In genomic region chr11:78139422-78140391, GRCh38 we compare ENCODE assay signal across 8 cellular contexts. TPM values are rescaled to one million over a fixed set of nuclear protein-coding genes. Genes with fewer than 3 reads are reported as not detected.
DNase-seq lines count a peak whose midpoint lies in the region; ATAC-seq and TF ChIP-seq lines count a peak whose summit lies in the region.

Gene ALG8, minus strand, starts transcription at chr11:78139626. Its CDS starts 38 bp downstream, at chr11:78139588.

- no peaks in the 10 kb centered on the region for H3K9me3 Mint-ChIP-seq in activated naive CD8-positive, alpha-beta T cell treated with anti-CD3 and anti-CD28 coated beads, Interleukin-2, amount 50 U/mL, for 24 hours

- in situ Hi-C loops in transverse colon (cut with MboI; ENCODE audit: low pct_ligation_motif_present in 1 of 4, low pct_unique_long_range_greater_than_20kb in 1 of 4, low sequenced_read_pairs in 3 of 4), result loop anchor here in 2 of 4 donors (25.0 kb wide), 1 partner anchor 423 kb away; the partner anchor contains the start of gene NARS2 (in 2 of the 2)

- peak; percentile 95 for ATAC-seq in HG02759 (IDR thresholded peaks at IDR 0.05; ENCODE audit: unreplicated experiment)
- ATAC-seq in activated naive CD8-positive, alpha-beta T cell treated with anti-CD3 and anti-CD28 coated beads, Interleukin-2, amount 50 U/mL, for 24 hours, result peak; percentile 95
- peak; percentile 99 for ATAC-seq in Right ventricle myocardium superior (ENCODE audit: poor library complexity)

- TF ChIP-seq CTCF in GM12864 (IDR thresholded peaks at IDR 0.05; ENCODE audit: low read depth, low read length, missing control alignments) (no peak), transverse colon (IDR thresholded peaks at IDR 0.05) (no peak)

- peak; percentile 91 for DNase-seq in GM12864 (ENCODE audit: low read depth)
- DNase-seq in NCI-H1417 (lab: John Stamatoyannopoulos, UW), result peak; percentile 96 to 99 (median 97)
- peak; percentile 90 to 93 for DNase-seq in SW 1271 (lab: John Stamatoyannopoulos, UW)
- DNase-seq in activated naive CD8-positive, alpha-beta T cell treated with anti-CD3 and anti-CD28 coated beads, Interleukin-2, amount 50 U/mL, for 24 hours, result peak; percentile 97
- DNase-seq in Right ventricle myocardium superior, result peak; percentile 98
- peak; percentile 98 to 99 for DNase-seq in trophoblast cell
- peak; percentile 97 for DNase-seq in transverse colon

- peak within 1 kb of the TSS; percentile 77 for H3K4me3 ChIP-seq in GM12864 (ENCODE audit: low read depth, low read length)
- peak within 1 kb of the TSS; percentile 89 for H3K4me3 ChIP-seq in trophoblast cell (ENCODE audit: low read depth, low read length)
- peak within 1 kb of the TSS; percentile 62 to 78 (median 68) for H3K4me3 ChIP-seq in transverse colon

- H2AK5ac ChIP-seq in trophoblast cell (ENCODE audit: low read length), result peak within 1 kb of the TSS; percentile 40

- H3K27ac ChIP-seq in trophoblast cell (ENCODE audit: low read depth, low read length) (peak within 1 kb of the TSS; percentile 58), transverse colon (peak within 1 kb of the TSS; percentile 79 to 86 (median 80))

- H4K91ac ChIP-seq in trophoblast cell (ENCODE audit: low read depth, low read length), result peak within 1 kb of the TSS; percentile 94

- intact Hi-C loops in Right ventricle myocardium superior (cut with DNase I) (loop anchor here (5.0 kb wide), 1 partner anchor 48 kb away; the partner anchor contains the start of genes KCTD21 and USP35), transverse colon (cut with DNase I; ENCODE audit: low total_unique reads) (no loop called here)

- no peaks in the 10 kb centered on the region for H3K9me3 ChIP-seq in trophoblast cell (ENCODE audit: insufficient read depth, low read depth, low read length)
- no peaks in the 10 kb centered on the region for H3K9me3 ChIP-seq in transverse colon

- peaks cover 8% of the 10 kb centered on the region for H3K79me2 ChIP-seq in trophoblast cell (ENCODE audit: control insufficient read depth, insufficient read depth, low read length, poor library complexity)

- H2BK5ac ChIP-seq in trophoblast cell (ENCODE audit: low read depth, low read length, poor library complexity), result peak within 1 kb of the TSS; percentile 94

- H4K8ac ChIP-seq in trophoblast cell (ENCODE audit: low read depth, low read length), result peak within 1 kb of the TSS; percentile 99

- H3K27ac Mint-ChIP-seq in activated naive CD8-positive, alpha-beta T cell treated with anti-CD3 and anti-CD28 coated beads, Interleukin-2, amount 50 U/mL, for 24 hours, result peak within 1 kb of the TSS; percentile 92

- peak within 1 kb of the TSS; percentile 98 for H3K14ac ChIP-seq in trophoblast cell (ENCODE audit: low read length)

- TF ChIP-seq POLR2A in transverse colon (IDR thresholded peaks at IDR 0.05), result peak; percentile 71

- no peaks in the 10 kb centered on the region for H3K27me3 Mint-ChIP-seq in activated naive CD8-positive, alpha-beta T cell treated with anti-CD3 and anti-CD28 coated beads, Interleukin-2, amount 50 U/mL, for 24 hours

- peaks cover 41% of the 10 kb centered on the region for H3K4me1 Mint-ChIP-seq in activated naive CD8-positive, alpha-beta T cell treated with anti-CD3 and anti-CD28 coated beads, Interleukin-2, amount 50 U/mL, for 24 hours

- peak within 1 kb of the TSS; percentile 96 for H4K12ac ChIP-seq in trophoblast cell (ENCODE audit: low read depth, low read length)

- H3K18ac ChIP-seq in trophoblast cell (ENCODE audit: low read length), result peak within 1 kb of the TSS; percentile 88

- H3K36me3 ChIP-seq in trophoblast cell (ENCODE audit: control insufficient read depth in 1 of 2, insufficient read depth in 2 of 2, low read length in 2 of 2), result peaks cover 0 to 7% of the 10 kb centered on the region in 2 experiments
- H3K36me3 ChIP-seq in transverse colon, result no peaks in the 10 kb centered on the region

- H3K4me3 Mint-ChIP-seq in activated naive CD8-positive, alpha-beta T cell treated with anti-CD3 and anti-CD28 coated beads, Interleukin-2, amount 50 U/mL, for 24 hours, result peak within 1 kb of the TSS; percentile 84

- peak within 1 kb of the TSS; percentile 91 for H3K4me2 ChIP-seq in trophoblast cell (ENCODE audit: low read length)

- H3K23ac ChIP-seq in trophoblast cell (ENCODE audit: low read length), result no peak within 1 kb of the TSS

- peaks cover 7 to 8% of the 10 kb centered on the region in 2 experiments for H3K4me1 ChIP-seq in trophoblast cell (ENCODE audit: control insufficient read depth in 1 of 2, insufficient read depth in 2 of 2, low read length in 2 of 2)
- peaks cover 3 to 16% (median 9%) of the 10 kb centered on the region in 4 donors for H3K4me1 ChIP-seq in transverse colon

- peak within 1 kb of the TSS; percentile 94 for H3K9ac ChIP-seq in trophoblast cell (ENCODE audit: low read length)

- H2BK120ac ChIP-seq in trophoblast cell (ENCODE audit: insufficient read depth, low read length, poor library complexity), result peak within 1 kb of the TSS; percentile 89

- peaks cover 9% of the 10 kb centered on the region for H3K79me1 ChIP-seq in trophoblast cell (ENCODE audit: low read length)

- H3K27me3 ChIP-seq in trophoblast cell (ENCODE audit: insufficient read depth, low read length) (no peaks in the 10 kb centered on the region), transverse colon (no peaks in the 10 kb centered on the region)

- peak within 1 kb of the TSS; percentile 59 for H2BK12ac ChIP-seq in trophoblast cell (ENCODE audit: low read length)

- peak within 1 kb of the TSS; percentile 97 for H2AFZ ChIP-seq in trophoblast cell (ENCODE audit: insufficient read depth, low read length, poor library complexity)

- H3K36me3 Mint-ChIP-seq in activated naive CD8-positive, alpha-beta T cell treated with anti-CD3 and anti-CD28 coated beads, Interleukin-2, amount 50 U/mL, for 24 hours (ENCODE audit: low read depth), result peaks cover 36% of the 10 kb centered on the region

- no CpG with 5 or more reads among the region's 52 CpGs for WGBS in trophoblast cell (ENCODE audit: extremely low coverage, insufficient coverage, insufficient read length)
- WGBS in transverse colon (ENCODE audit: low coverage in 1 of 2), 2 donors, result 1 to 4% methylated on average over 10 to 52 of the region's 52 CpGs

- TF ChIP-seq EP300 in transverse colon (IDR thresholded peaks at IDR 0.05; ENCODE audit: low read depth), result no peak

- H3K4ac ChIP-seq in trophoblast cell (ENCODE audit: low read depth, low read length), result peak within 1 kb of the TSS; percentile 98

RNA-seq across cellular contexts. Expression of gene ALG8, which starts in this region (rescaled TPM):
- total RNA-seq in Right ventricle myocardium superior (15.8 TPM), transverse colon (10 to 100 TPM in 3 of 4 donors, 1 to 10 TPM in 1; 4.9 to 28.9 (median 14.5) TPM)
- polyA plus RNA-seq in trophoblast cell (2013), result 76.1 and 82.0 TPM in 2 replicates

Comparison
In these comparisons a context has a peak if more than half of its experiments do, and no peak if none do; other contexts are left out.
1. Peak in every context shown above with its lines: DNase-seq, ATAC-seq, H3K4me3 ChIP-seq and H3K27ac ChIP-seq.